ENCODE assay signal across 9 cellular contexts in genomic region chr1:202642619-202643291, GRCh38.
DNase-seq lines count a peak whose midpoint lies in the region; ATAC-seq, FAIRE-seq and TF ChIP-seq lines count a peak whose summit lies in the region.
"Had no signal": no experiment of that assay in that cellular context is flagged by ENCODE, and none has a peak within 500 bp of the region (broad histone marks: within the 10 kb centered on the region; RNA-seq: fewer than 3 reads in every experiment).

No MANE protein-coding gene starts in this region.

- no peaks in the 10 kb centered on the region for H3K4me1 Mint-ChIP-seq in activated T-helper 17 cell treated with anti-CD3 and anti-CD28 coated beads, Interleukin-2, amount 50 U/mL, for 72 hours

- TF ChIP-seq CTCF in kidney (IDR thresholded peaks at IDR 0.05; ENCODE audit: borderline replicate concordance, extremely low read depth, insufficient read depth) (no peak), smooth muscle cell (IDR thresholded peaks at IDR 0.05; ENCODE audit: borderline replicate concordance, insufficient read depth, poor library complexity, severe bottlenecking) (no peak)

- H3K27ac ChIP-seq in HUES64 (ENCODE audit: low read depth, low read length) (no peak overlapping the region), kidney (ENCODE audit: low read depth in 2 of 2, low read length in 2 of 2) (no peak overlapping the region), smooth muscle cell (ENCODE audit: low read depth) (no peak overlapping the region)

- under 1% methylated on average over 55 of the region's 58 CpGs for WGBS in HUES64
- 2% methylated on average over 56 of the region's 58 CpGs for WGBS in smooth muscle cell (ENCODE audit: low lambda C conversion rate)

- H3K79me2 ChIP-seq in smooth muscle cell (ENCODE audit: low read depth) = no peaks in the 10 kb centered on the region

- no peaks in the 10 kb centered on the region for H3F3A ChIP-seq in smooth muscle cell (ENCODE audit: low read depth)

- no peak overlapping the region for H3K27ac Mint-ChIP-seq in activated T-helper 17 cell treated with anti-CD3 and anti-CD28 coated beads, Interleukin-2, amount 50 U/mL, for 72 hours

- no peak for DNase-seq in kidney
- DNase-seq in smooth muscle cell (lab: John Stamatoyannopoulos, UW; ENCODE audit: unreplicated experiment) = no peak
- DNase-seq in T-helper 9 cell = no peak
- DNase-seq: amniotic stem cell had no signal

- H3K27me3 ChIP-seq in HUES64 (ENCODE audit: insufficient read depth, low read length) (peaks cover 55% of the 10 kb centered on the region), smooth muscle cell (ENCODE audit: low read depth) (peaks cover 87% of the 10 kb centered on the region)

- no peak for FAIRE-seq in kidney (lab: Jason Lieb, UNC)
- FAIRE-seq: GM18507 had no signal

- peaks cover 13% of the 10 kb centered on the region for H3K4me1 ChIP-seq in HUES64 (ENCODE audit: insufficient read depth, low read length)
- peaks cover 0 to 9% of the 10 kb centered on the region in 2 donors for H3K4me1 ChIP-seq in kidney (ENCODE audit: control insufficient read depth in 1 of 2, insufficient read depth in 1 of 2, low read depth in 1 of 2, low read length in 2 of 2)
- peaks cover 20% of the 10 kb centered on the region for H3K4me1 ChIP-seq in smooth muscle cell (ENCODE audit: low read depth)

- H3K4me3 Mint-ChIP-seq in activated T-helper 17 cell treated with anti-CD3 and anti-CD28 coated beads, Interleukin-2, amount 50 U/mL, for 72 hours = peak overlapping the region; percentile 57

- intact Hi-C loops in kidney (cut with DNase I) = no loop called here

- no peak overlapping the region for H2AFZ ChIP-seq in smooth muscle cell (ENCODE audit: low read depth)

- H3K36me3 Mint-ChIP-seq in activated T-helper 17 cell treated with anti-CD3 and anti-CD28 coated beads, Interleukin-2, amount 50 U/mL, for 72 hours (ENCODE audit: low read depth) = no peaks in the 10 kb centered on the region

- H3K4me3 ChIP-seq in HUES64 (ENCODE audit: low read length) = peak overlapping the region; percentile 60
- peak overlapping the region; percentile 13 to 37 for H3K4me3 ChIP-seq in kidney (ENCODE audit: low read length in 2 of 2)
- H3K4me3 ChIP-seq in smooth muscle cell = peak overlapping the region; percentile 53

- H4K20me1 ChIP-seq in smooth muscle cell (ENCODE audit: low read depth) = no peaks in the 10 kb centered on the region

- H3K9ac ChIP-seq in HUES64 (ENCODE audit: low read depth, low read length) = no peak overlapping the region
- no peak overlapping the region for H3K9ac ChIP-seq in kidney (ENCODE audit: low read length in 2 of 2)
- no peak overlapping the region for H3K9ac ChIP-seq in smooth muscle cell (ENCODE audit: low read depth)

- peak; percentile 22 for ATAC-seq in activated T-helper 17 cell treated with anti-CD3 and anti-CD28 coated beads, Interleukin-2, amount 50 U/mL, for 72 hours (replicated peaks)
- ATAC-seq in GM21447 (IDR thresholded peaks at IDR 0.05; ENCODE audit: unreplicated experiment) = no peak
- ATAC-seq in HG03175 (IDR thresholded peaks at IDR 0.05; ENCODE audit: unreplicated experiment) = no peak

- no peaks in the 10 kb centered on the region for H3K9me3 ChIP-seq in HUES64 (ENCODE audit: insufficient read depth, low read depth, low read length)
- H3K9me3 ChIP-seq in kidney (ENCODE audit: control insufficient read depth in 1 of 2, low read length in 2 of 2) = no peaks in the 10 kb centered on the region
- no peaks in the 10 kb centered on the region for H3K9me3 ChIP-seq in smooth muscle cell (replicated peaks; ENCODE audit: low read depth)

- H3K4me2 ChIP-seq in smooth muscle cell = peak overlapping the region; percentile 86

- H3K27me3 Mint-ChIP-seq in activated T-helper 17 cell treated with anti-CD3 and anti-CD28 coated beads, Interleukin-2, amount 50 U/mL, for 72 hours = peaks cover 45% of the 10 kb centered on the region

- H3K36me3 ChIP-seq in HUES64 (ENCODE audit: insufficient read depth, low read length) (no peaks in the 10 kb centered on the region), kidney (ENCODE audit: control insufficient read depth in 1 of 2, insufficient read depth in 2 of 2, low read length in 2 of 2) (no peaks in the 10 kb centered on the region), smooth muscle cell (ENCODE audit: low read depth) (no peaks in the 10 kb centered on the region)

- H3K9me3 Mint-ChIP-seq in activated T-helper 17 cell treated with anti-CD3 and anti-CD28 coated beads, Interleukin-2, amount 50 U/mL, for 72 hours = no peaks in the 10 kb centered on the region
